Comparison of ENCODE assay signal across 25 cellular contexts in the genomic region with DNA sequence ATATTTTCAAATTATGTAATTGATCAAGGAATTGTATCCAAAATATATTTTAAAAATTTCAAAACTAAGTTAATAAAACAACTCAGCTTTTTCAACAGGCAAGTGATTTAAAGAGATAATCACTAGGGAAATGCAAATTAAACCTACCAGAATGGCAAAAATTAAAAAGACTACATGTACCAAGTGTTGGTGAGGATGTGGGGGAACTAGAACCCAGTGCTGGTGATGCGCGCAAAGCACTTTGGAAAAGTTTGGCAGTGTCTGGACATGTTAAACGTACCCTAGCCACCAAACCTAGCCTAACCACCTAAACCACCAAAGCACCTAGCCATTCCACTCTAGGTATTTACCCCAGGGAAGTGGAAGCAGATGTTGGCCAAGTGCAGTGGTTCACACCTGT. TPM values are rescaled to one million over a fixed set of nuclear protein-coding genes. Genes with fewer than 3 reads are reported as not detected.
DNase-seq lines count a peak whose midpoint lies in the region; ATAC-seq, FAIRE-seq and TF ChIP-seq lines count a peak whose summit lies in the region.
"Had no signal": no experiment of that assay in that cellular context is flagged by ENCODE, and none has a peak within 500 bp of the region (broad histone marks: within the 10 kb centered on the region; RNA-seq: fewer than 3 reads in every experiment).

No MANE protein-coding gene starts in this region.

- in situ Hi-C loops in K562 (cut with MboI) = no loop called here

- POLR2A ChIA-PET in HEK293 (lab: Yijun Ruan, JAX) = interaction anchor here (2.8 kb wide), 1 partner anchor 23 kb away, joined by 18 read pairs; the partner anchor contains the start of gene PACSIN2
- POLR2A ChIA-PET in K562 (lab: Yijun Ruan, JAX) = interaction anchor here (1.1 to 1.8 kb wide), 2 partner anchors 11 to 32 kb away, joined by 3 to 5 read pairs; no protein-coding TSS in a partner anchor
- POLR2A ChIA-PET in activated CD4-positive, alpha-beta memory T cell treated with anti-CD3 and anti-CD28 coated beads, Interleukin-2, amount 10 ng/mL, durations not matched to agents 7 days and 5 days (lab: Charles Lee) = no interaction called here

- H3K36me3 ChIP-seq in HEK293 (ENCODE audit: control insufficient read depth in 2 of 2, insufficient read depth in 1 of 2, low read length in 2 of 2) = peaks cover 0 to 3% of the 10 kb centered on the region in 2 experiments; a peak in 1 of 3 replicates
- no peaks in the 10 kb centered on the region; the same call in 2 of the 3 replicates for H3K36me3 ChIP-seq in K562 (ENCODE audit: control insufficient read depth, insufficient read depth, low read length)
- H3K36me3 ChIP-seq in mesenchymal stem cell (ENCODE audit: control insufficient read depth in 1 of 2, insufficient read depth in 2 of 2, low read depth in 1 of 2, low read length in 2 of 2) = peaks cover 0 to 7% of the 10 kb centered on the region in 2 experiments
- H3K36me3 ChIP-seq in thyroid gland = no peaks in the 10 kb centered on the region
- H3K36me3 ChIP-seq: lower lobe of right lung had no signal

- no peak for TF ChIP-seq CTCF in HEK293 (tag by site-specific recombination; IDR thresholded peaks at IDR 0.05)
- TF ChIP-seq CTCF in K562 (IDR thresholded peaks at IDR 0.05 in 2 of 3, conservative IDR thresholded peaks at IDR 0.05 in 1 of 3; ENCODE audit: insufficient read depth in 2 of 3, low read depth in 1 of 3, low read length in 3 of 3) = no peak
- TF ChIP-seq CTCF in thyroid gland (IDR thresholded peaks at IDR 0.05) = no peak

- no peak for DNase-seq in K562 (ENCODE audit: extremely low read depth in 1 of 4, low spot score in 3 of 4)
- no peak for DNase-seq in mesenchymal stem cell
- DNase-seq in thyroid gland = no peak
- DNase-seq in occipital lobe (lab: John Stamatoyannopoulos, UW) = no peak
- no peak for DNase-seq in activated naive CD8-positive, alpha-beta T cell treated with anti-CD3 and anti-CD28 coated beads, Interleukin-2, amount 50 U/mL, for 24 hours
- DNase-seq in activated CD4-positive, alpha-beta memory T cell treated with anti-CD3 and anti-CD28 coated beads, Interleukin-2, amount 10 ng/mL, durations not matched to agents 7 days and 5 days = no peak
- DNase-seq: activated CD4-positive, alpha-beta T cell treated with anti-CD3 and anti-CD28 coated beads for 48 hours; activated gamma-delta T cell treated with Interleukin-2 at 50 U/mL for 16 hours; activated T-cell treated with anti-CD3 and anti-CD28 coated beads, Interleukin-2, amount 50 U/mL, for 4 hours; effector memory CD4-positive, alpha-beta T cell; H9; head of caudate nucleus; KBM-7; lower lobe of right lung; MM.1S; NCI-H2029 treated with DMSO at 0.1 percent for 48 hours; NCI-H226; NCI-H82; stimulated activated naive CD4-positive, alpha-beta T cell treated with Interleukin-2 at 50 U/mL for 16 hours had no signal

- H3K9me1 ChIP-seq in K562 (ENCODE audit: control insufficient read depth, insufficient read depth, low read length) = no peaks in the 10 kb centered on the region

- no peak overlapping the region for H3K18ac ChIP-seq in mesenchymal stem cell (ENCODE audit: low read depth in 1 of 2, low read length in 2 of 2)

- no peaks in the 10 kb centered on the region for H3K36me3 Mint-ChIP-seq in activated naive CD8-positive, alpha-beta T cell treated with anti-CD3 and anti-CD28 coated beads, Interleukin-2, amount 50 U/mL, for 24 hours (ENCODE audit: low read depth)
- peaks cover 8% of the 10 kb centered on the region for H3K36me3 Mint-ChIP-seq in activated CD4-positive, alpha-beta memory T cell treated with anti-CD3 and anti-CD28 coated beads, Interleukin-2, amount 10 ng/mL, durations not matched to agents 7 days and 5 days (ENCODE audit: low read depth)

- TF ChIP-seq RAD21 in K562 (CRISPR knock-in tag; conservative IDR thresholded peaks at IDR 0.05 in 1 of 2, IDR thresholded peaks at IDR 0.05 in 1 of 2) = no peak

- H4K20me1 ChIP-seq in K562 (replicated peaks; ENCODE audit: control insufficient read depth, insufficient read depth, low read length) = peaks cover 10% of the 10 kb centered on the region

- H3K4ac ChIP-seq in mesenchymal stem cell (ENCODE audit: low read depth in 1 of 2, low read length in 2 of 2) = no peak overlapping the region

- ATAC-seq in K562 = no peak
- ATAC-seq in GM19035 (IDR thresholded peaks at IDR 0.05; ENCODE audit: unreplicated experiment) = no peak
- no peak for ATAC-seq in activated naive CD8-positive, alpha-beta T cell treated with anti-CD3 and anti-CD28 coated beads, Interleukin-2, amount 50 U/mL, for 24 hours
- ATAC-seq: activated T-cell treated with anti-CD3 and anti-CD28 coated beads, Interleukin-2, amount 50 U/mL, for 4 hours; lower lobe of right lung had no signal

- no peak overlapping the region for H3K4me2 ChIP-seq in K562 (ENCODE audit: insufficient read depth, low read length)
- H3K4me2 ChIP-seq in mesenchymal stem cell (ENCODE audit: low read length, poor library complexity, severe bottlenecking) = no peak overlapping the region

- H3K27me3 Mint-ChIP-seq in activated naive CD8-positive, alpha-beta T cell treated with anti-CD3 and anti-CD28 coated beads, Interleukin-2, amount 50 U/mL, for 24 hours = no peaks in the 10 kb centered on the region
- H3K27me3 Mint-ChIP-seq in activated CD4-positive, alpha-beta memory T cell treated with anti-CD3 and anti-CD28 coated beads, Interleukin-2, amount 10 ng/mL, durations not matched to agents 7 days and 5 days = no peaks in the 10 kb centered on the region
- H3K27me3 Mint-ChIP-seq: brain, progenitor cell of endocrine pancreas had no signal

- FAIRE-seq in K562 (lab: Jason Lieb, UNC) = no peak
- FAIRE-seq: colon had no signal

- no peak overlapping the region for H2BK15ac ChIP-seq in mesenchymal stem cell (ENCODE audit: low read depth, poor library complexity, severe bottlenecking)

- BruUV-seq in K562 (replicated peaks; lab: Mats Ljungman, UMichigan) = no TSS peak

- CTCF ChIA-PET in HEK293 (lab: Yijun Ruan, JAX) (interaction anchor here (1.0 to 2.1 kb wide), 2 partner anchors 14 to 85 kb away, joined by 3 to 7 read pairs; no protein-coding TSS in a partner anchor), K562 (lab: Yijun Ruan, JAX; ENCODE audit: low intra/inter-chr PET ratio) (no interaction called here)
- CTCF ChIA-PET in activated CD4-positive, alpha-beta memory T cell treated with anti-CD3 and anti-CD28 coated beads, Interleukin-2, amount 10 ng/mL, durations not matched to agents 7 days and 5 days (lab: Charles Lee) = interaction anchor here (0.7 to 1.6 kb wide), 2 partner anchors 19 to 1211 kb away, joined by 3 to 6 read pairs; no protein-coding TSS in a partner anchor

- no peak overlapping the region for H2BK120ac ChIP-seq in mesenchymal stem cell (ENCODE audit: low read depth, low read length)

- WGBS in K562 (ENCODE audit: insufficient coverage, low coverage, missing lambda C conversion rate) = 100% methylated on average over 2 of the region's 3 CpGs
- 100% methylated on average over 2 of the region's 3 CpGs for WGBS in mesenchymal stem cell
- WGBS in thyroid gland, 2 donors = 98 to 99% methylated on average over 3 of the region's 3 CpGs

- H3K9ac ChIP-seq in K562 (ENCODE audit: insufficient read depth in 1 of 2, low read depth in 2 of 2, low read length in 2 of 2) (no peak overlapping the region), mesenchymal stem cell (ENCODE audit: low read length) (no peak overlapping the region)

- H4K91ac ChIP-seq in mesenchymal stem cell (ENCODE audit: low read length) = peak overlapping the region; percentile 34

- no peaks in the 10 kb centered on the region for H3K9me3 Mint-ChIP-seq in activated naive CD8-positive, alpha-beta T cell treated with anti-CD3 and anti-CD28 coated beads, Interleukin-2, amount 50 U/mL, for 24 hours
- no peaks in the 10 kb centered on the region for H3K9me3 Mint-ChIP-seq in activated CD4-positive, alpha-beta memory T cell treated with anti-CD3 and anti-CD28 coated beads, Interleukin-2, amount 10 ng/mL, durations not matched to agents 7 days and 5 days
- H3K9me3 Mint-ChIP-seq: activated T-cell treated with anti-CD3 and anti-CD28 coated beads, Interleukin-2, amount 50 U/mL, for 4 hours; H9 had no signal

- no peak overlapping the region for H3K27ac Mint-ChIP-seq in activated naive CD8-positive, alpha-beta T cell treated with anti-CD3 and anti-CD28 coated beads, Interleukin-2, amount 50 U/mL, for 24 hours
- H3K27ac Mint-ChIP-seq in activated CD4-positive, alpha-beta memory T cell treated with anti-CD3 and anti-CD28 coated beads, Interleukin-2, amount 10 ng/mL, durations not matched to agents 7 days and 5 days = no peak overlapping the region
- H3K27ac Mint-ChIP-seq: brain had no signal

- no peak overlapping the region for H2BK12ac ChIP-seq in mesenchymal stem cell (ENCODE audit: low read length in 2 of 2)

- peaks cover 35% of the 10 kb centered on the region for H3K4me1 Mint-ChIP-seq in activated naive CD8-positive, alpha-beta T cell treated with anti-CD3 and anti-CD28 coated beads, Interleukin-2, amount 50 U/mL, for 24 hours
- H3K4me1 Mint-ChIP-seq in activated CD4-positive, alpha-beta memory T cell treated with anti-CD3 and anti-CD28 coated beads, Interleukin-2, amount 10 ng/mL, durations not matched to agents 7 days and 5 days = peaks cover 10% of the 10 kb centered on the region

- H3K9me3 ChIP-seq in HEK293 (ENCODE audit: control insufficient read depth, insufficient read depth, low read depth, low read length) = no peaks in the 10 kb centered on the region
- H3K9me3 ChIP-seq in K562 (replicated peaks; ENCODE audit: control insufficient read depth, insufficient read depth, low read depth, low read length) = no peaks in the 10 kb centered on the region
- H3K9me3 ChIP-seq in mesenchymal stem cell (ENCODE audit: control insufficient read depth, low read length) = no peaks in the 10 kb centered on the region
- H3K9me3 ChIP-seq in thyroid gland = no peaks in the 10 kb centered on the region
- H3K9me3 ChIP-seq: lower lobe of right lung, mucosa of descending colon had no signal

- no peak overlapping the region for H2BK5ac ChIP-seq in mesenchymal stem cell (ENCODE audit: low read depth, low read length, poor library complexity, severe bottlenecking)

- H3K4me1 ChIP-seq in HEK293 (ENCODE audit: control insufficient read depth, insufficient read depth, low read length) (peaks cover 16% of the 10 kb centered on the region; the same call in 1 of the 2 replicates), K562 (replicated peaks in 1 of 2; ENCODE audit: control insufficient read depth in 2 of 2, insufficient read depth in 2 of 2, low read length in 2 of 2) (peaks cover 3 to 10% of the 10 kb centered on the region in 2 experiments; a peak in 3 of 5 replicates), mesenchymal stem cell (ENCODE audit: control insufficient read depth, insufficient read depth, low read depth, low read length) (peaks cover 24% of the 10 kb centered on the region), thyroid gland (peaks cover 53 to 68% of the 10 kb centered on the region in 2 donors)

- H3K4me3 Mint-ChIP-seq in activated naive CD8-positive, alpha-beta T cell treated with anti-CD3 and anti-CD28 coated beads, Interleukin-2, amount 50 U/mL, for 24 hours = no peak overlapping the region
- no peak overlapping the region for H3K4me3 Mint-ChIP-seq in activated CD4-positive, alpha-beta memory T cell treated with anti-CD3 and anti-CD28 coated beads, Interleukin-2, amount 10 ng/mL, durations not matched to agents 7 days and 5 days
- H3K4me3 Mint-ChIP-seq: activated T-cell treated with anti-CD3 and anti-CD28 coated beads, Interleukin-2, amount 50 U/mL, for 4 hours; brain; H9 had no signal

- peak overlapping the region; percentile 42 for H2AK5ac ChIP-seq in mesenchymal stem cell (ENCODE audit: low read length, severe bottlenecking)

- H3K79me1 ChIP-seq in mesenchymal stem cell (replicated peaks; ENCODE audit: low read length, poor library complexity, severe bottlenecking) = peaks cover 5% of the 10 kb centered on the region

- H4K8ac ChIP-seq in mesenchymal stem cell (ENCODE audit: low read length) = peak overlapping the region; percentile 12

- intact Hi-C loops in K562 (cut with micrococcal nuclease) = no loop called here
- intact Hi-C loops in thyroid gland (cut with DNase I) = no loop called here

- H3K79me2 ChIP-seq in K562 (ENCODE audit: control insufficient read depth, insufficient read depth, low read length) = peaks cover 43% of the 10 kb centered on the region

- H3K4me3 ChIP-seq in HEK293 (ENCODE audit: low read depth, low read length) (no peak overlapping the region), K562 (no peak overlapping the region), mesenchymal stem cell (ENCODE audit: insufficient read depth in 1 of 2, low read depth in 1 of 2, low read length in 2 of 2) (no peak overlapping the region), thyroid gland (replicated peaks in 1 of 3) (no peak overlapping the region)
- H3K4me3 ChIP-seq: lower lobe of right lung, mucosa of descending colon had no signal

- TF ChIP-seq EP300 in K562 (IDR thresholded peaks at IDR 0.05; ENCODE audit: low read length) = no peak

- H3K23ac ChIP-seq in mesenchymal stem cell (ENCODE audit: low read length in 2 of 2) = peak overlapping the region in 1 of 2 experiments; percentile 73

- H3K27me3 ChIP-seq in K562 (ENCODE audit: control insufficient read depth in 2 of 2, insufficient read depth in 2 of 2, low read length in 2 of 2) (no peaks in the 10 kb centered on the region), mesenchymal stem cell (ENCODE audit: control insufficient read depth in 1 of 2, insufficient read depth in 1 of 2, low read length in 2 of 2) (no peaks in the 10 kb centered on the region), thyroid gland (no peaks in the 10 kb centered on the region)

- no peak for TF ChIP-seq POLR2A in K562 (conservative IDR thresholded peaks at IDR 0.05)
- no peak for TF ChIP-seq POLR2A in thyroid gland (IDR thresholded peaks at IDR 0.05)

- no peak overlapping the region for H3K14ac ChIP-seq in mesenchymal stem cell (ENCODE audit: low read length in 2 of 2)

- H2AFZ ChIP-seq in K562 (ENCODE audit: low read depth, low read length) (no peak overlapping the region), mesenchymal stem cell (ENCODE audit: low read depth, low read length) (no peak overlapping the region)

- H3K27ac ChIP-seq in HEK293 (ENCODE audit: extremely low read depth, low read depth, low read length) (no peak overlapping the region), K562 (ENCODE audit: extremely low read depth, low read depth, low read length) (no peak overlapping the region), mesenchymal stem cell (ENCODE audit: low read length, poor library complexity, severe bottlenecking) (no peak overlapping the region), thyroid gland (peak overlapping the region in 2 of 3 donors; percentile 98)
- H3K27ac ChIP-seq: lower lobe of right lung had no signal

RNA-seq across cellular contexts. Expression of gene PACSIN2, which starts 22.9 kb away (rescaled TPM):
- 40.5 and 46.9 TPM in 2 replicates for total RNA-seq in K562 (2011; cell fraction: chromatin; rRNA removed; ENCODE audit: low replicate concordance)
- 24.3 and 27.1 TPM in 2 replicates for total RNA-seq in K562 (2011; cell fraction: nucleolus; rRNA removed)
- 37.3 and 38.1 TPM in 2 replicates for total RNA-seq in K562 (2011; cell fraction: nucleoplasm; rRNA removed)
- 20.3 and 23.9 TPM in 2 replicates for total RNA-seq in K562 (2014; rRNA removed)
- total RNA-seq in K562 (2014; rRNA removed; fragmentation: Illumina TruSeq; extraction: Trizol) = 18.4 and 19.2 TPM in 2 replicates
- 21.0 TPM in 2 replicates for total RNA-seq in K562 (2015; rRNA removed; fragmentation: Illumina TruSeq; extraction: Trizol)
- 39.1 and 45.1 TPM in 2 replicates for total RNA-seq in K562 (2021)
- polyA plus RNA-seq in K562 (2011; rRNA removed) = 44.4 and 45.1 TPM in 2 replicates
- polyA plus RNA-seq in K562 (2011; cell fraction: cytosol; rRNA removed) = 38.0 and 44.7 TPM in 2 replicates
- polyA plus RNA-seq in K562 (2011; cell fraction: nucleus; rRNA removed) = 53.1 and 58.4 TPM in 2 replicates
- polyA plus RNA-seq in K562 (2012) = 31.0 and 53.1 TPM in 2 replicates
- polyA plus RNA-seq in K562 (2014; fragmentation: Illumina TruSeq; extraction: Trizol) = 33.5 and 37.5 TPM in 2 replicates
- polyA plus RNA-seq in K562 (2014; fragmentation: Nextera tagmentation; extraction: Ambion mirVana) = under 1 TPM; 0.45 to 0.83 TPM
- polyA plus RNA-seq in K562 (2014; rRNA removed) = 31.8 and 36.3 TPM in 2 replicates
- 23.9 and 28.8 TPM in 2 replicates for polyA minus RNA-seq in K562 (2011; rRNA and poly(A)+ RNA removed)
- polyA minus RNA-seq in K562 (2011; cell fraction: cytosol; rRNA and poly(A)+ RNA removed) = 13.7 and 17.0 TPM in 2 replicates
- polyA minus RNA-seq in K562 (2011; cell fraction: nucleus; rRNA and poly(A)+ RNA removed) = 9.4 and 14.0 TPM in 2 replicates
- polyA plus RNA-seq in mesenchymal stem cell (2013, experiment 1 of 2) = 33.2 TPM
- polyA plus RNA-seq in mesenchymal stem cell (2013, experiment 2 of 2) = 35.1 TPM
- 10 to 100 TPM; 75.4 to 90.1 (median 87.9) TPM for total RNA-seq in thyroid gland
- 19.2 TPM for total RNA-seq in occipital lobe
- total RNA-seq in activated CD4-positive, alpha-beta memory T cell treated with anti-CD3 and anti-CD28 coated beads, Interleukin-2, amount 10 ng/mL, durations not matched to agents 7 days and 5 days = 10 to 100 TPM; 33.5 to 35.1 TPM

Comparison
In these comparisons a context has a peak if more than half of its experiments do, and no peak if none do; other contexts are left out.
1. H3K27ac ChIP-seq: peak in thyroid gland (2 of 3); none in HEK293 (single experiment), K562 (single experiment) and mesenchymal stem cell (single experiment).
2. Of the 44 proteins assayed by ChIP-seq in both K562 and HEK293: peak only in K562: none; only in HEK293: none; in both: ZNF184; in neither: 43.